ENCODE assay signal across 1 cellular context in the genomic region with DNA sequence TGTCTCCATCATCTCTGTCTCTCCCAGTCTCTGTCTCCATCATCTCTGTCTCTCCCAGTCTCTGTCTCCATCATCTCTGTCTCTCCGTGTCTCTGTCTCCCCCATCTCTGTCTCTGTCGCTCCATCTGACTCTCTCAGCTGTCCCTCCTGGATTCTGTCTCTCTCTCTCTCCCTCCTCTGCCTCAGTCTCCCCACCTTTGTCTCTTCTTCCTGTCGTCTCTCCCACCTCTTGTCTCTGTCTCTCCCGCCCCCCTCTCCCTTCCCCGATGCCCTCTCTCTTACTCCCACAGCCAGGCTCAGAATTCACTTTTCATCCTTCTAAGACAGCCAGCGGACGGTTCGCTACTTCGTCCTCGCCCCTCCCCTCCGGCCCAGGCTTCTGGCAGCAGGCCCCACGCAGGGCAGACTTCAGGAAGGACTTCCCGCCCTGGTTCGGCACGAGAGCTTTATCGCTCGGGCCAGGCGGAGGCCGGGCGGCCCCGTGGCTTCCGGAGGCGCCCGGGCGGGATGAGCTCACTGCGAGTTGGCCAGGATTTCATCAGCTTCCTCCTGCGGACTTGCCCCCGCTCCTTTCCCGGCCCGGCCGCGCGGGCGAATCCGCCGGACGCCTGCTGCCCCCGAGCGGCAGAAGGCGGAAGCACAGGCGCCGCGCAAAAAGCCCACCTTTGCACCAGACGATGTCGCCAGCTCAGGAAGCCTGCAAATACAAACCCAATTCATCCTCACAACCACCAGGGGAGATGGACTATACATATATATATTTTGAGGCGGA.
A peak's percentile ranks its signal among the peaks of the same experiment; 100 is the strongest.
TF ChIP-seq lines count a peak whose summit lies in the region.

No MANE protein-coding gene starts in this region.

TF ChIP-seq in HepG2, 621 proteins besides CTCF, POLR2A, EP300 and RAD21 (continued from another document and continues in another):
- TF ChIP-seq, protein P1, sequence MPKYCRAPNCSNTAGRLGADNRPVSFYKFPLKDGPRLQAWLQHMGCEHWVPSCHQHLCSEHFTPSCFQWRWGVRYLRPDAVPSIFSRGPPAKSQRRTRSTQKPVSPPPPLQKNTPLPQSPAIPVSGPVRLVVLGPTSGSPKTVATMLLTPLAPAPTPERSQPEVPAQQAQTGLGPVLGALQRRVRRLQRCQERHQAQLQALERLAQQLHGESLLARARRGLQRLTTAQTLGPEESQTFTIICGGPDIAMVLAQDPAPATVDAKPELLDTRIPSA (CRISPR knock-in tag; IDR thresholded peaks at IDR 0.05; ENCODE audit: borderline replicate concordance), result no peak
- peak; percentile 79; the same call in 1 of the 2 replicates for TF ChIP-seq ZNF329 (CRISPR knock-in tag; IDR thresholded peaks at IDR 0.05; ENCODE audit: low read depth)
- TF ChIP-seq ZNF75D (CRISPR knock-in tag; IDR thresholded peaks at IDR 0.05; ENCODE audit: borderline replicate concordance), result no peak
- no peak for TF ChIP-seq RARG (CRISPR knock-in tag; IDR thresholded peaks at IDR 0.05; ENCODE audit: low read depth)
- TF ChIP-seq, protein P2, sequence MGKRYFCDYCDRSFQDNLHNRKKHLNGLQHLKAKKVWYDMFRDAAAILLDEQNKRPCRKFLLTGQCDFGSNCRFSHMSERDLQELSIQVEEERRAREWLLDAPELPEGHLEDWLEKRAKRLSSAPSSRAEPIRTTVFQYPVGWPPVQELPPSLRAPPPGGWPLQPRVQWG (CRISPR knock-in tag; IDR thresholded peaks at IDR 0.05; ENCODE audit: borderline replicate concordance, low read depth), result no peak
- no peak for TF ChIP-seq ATRX (CRISPR knock-in tag; IDR thresholded peaks at IDR 0.05; ENCODE audit: borderline replicate concordance)
- no peak for TF ChIP-seq ZNF446 (CRISPR knock-in tag; IDR thresholded peaks at IDR 0.05)
- no peak for TF ChIP-seq BORCS8-MEF2B (CRISPR knock-in tag; IDR thresholded peaks at IDR 0.05)
- no peak for TF ChIP-seq ZNF737 (CRISPR knock-in tag; IDR thresholded peaks at IDR 0.05; ENCODE audit: borderline replicate concordance)
- TF ChIP-seq, protein P3, sequence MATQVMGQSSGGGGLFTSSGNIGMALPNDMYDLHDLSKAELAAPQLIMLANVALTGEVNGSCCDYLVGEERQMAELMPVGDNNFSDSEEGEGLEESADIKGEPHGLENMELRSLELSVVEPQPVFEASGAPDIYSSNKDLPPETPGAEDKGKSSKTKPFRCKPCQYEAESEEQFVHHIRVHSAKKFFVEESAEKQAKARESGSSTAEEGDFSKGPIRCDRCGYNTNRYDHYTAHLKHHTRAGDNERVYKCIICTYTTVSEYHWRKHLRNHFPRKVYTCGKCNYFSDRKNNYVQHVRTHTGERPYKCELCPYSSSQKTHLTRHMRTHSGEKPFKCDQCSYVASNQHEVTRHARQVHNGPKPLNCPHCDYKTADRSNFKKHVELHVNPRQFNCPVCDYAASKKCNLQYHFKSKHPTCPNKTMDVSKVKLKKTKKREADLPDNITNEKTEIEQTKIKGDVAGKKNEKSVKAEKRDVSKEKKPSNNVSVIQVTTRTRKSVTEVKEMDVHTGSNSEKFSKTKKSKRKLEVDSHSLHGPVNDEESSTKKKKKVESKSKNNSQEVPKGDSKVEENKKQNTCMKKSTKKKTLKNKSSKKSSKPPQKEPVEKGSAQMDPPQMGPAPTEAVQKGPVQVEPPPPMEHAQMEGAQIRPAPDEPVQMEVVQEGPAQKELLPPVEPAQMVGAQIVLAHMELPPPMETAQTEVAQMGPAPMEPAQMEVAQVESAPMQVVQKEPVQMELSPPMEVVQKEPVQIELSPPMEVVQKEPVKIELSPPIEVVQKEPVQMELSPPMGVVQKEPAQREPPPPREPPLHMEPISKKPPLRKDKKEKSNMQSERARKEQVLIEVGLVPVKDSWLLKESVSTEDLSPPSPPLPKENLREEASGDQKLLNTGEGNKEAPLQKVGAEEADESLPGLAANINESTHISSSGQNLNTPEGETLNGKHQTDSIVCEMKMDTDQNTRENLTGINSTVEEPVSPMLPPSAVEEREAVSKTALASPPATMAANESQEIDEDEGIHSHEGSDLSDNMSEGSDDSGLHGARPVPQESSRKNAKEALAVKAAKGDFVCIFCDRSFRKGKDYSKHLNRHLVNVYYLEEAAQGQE (IDR thresholded peaks at IDR 0.05; ENCODE audit: borderline replicate concordance in 1 of 2, low read depth in 1 of 2, low read length in 2 of 2), result no peak
- peak; percentile 82; the same call in 1 of the 3 replicates for TF ChIP-seq MXI1 (IDR thresholded peaks at IDR 0.05; ENCODE audit: borderline replicate concordance, low read depth, low read length)
- no peak for TF ChIP-seq NBN (conservative IDR thresholded peaks at IDR 0.05)
- no peak for TF ChIP-seq IRX3 (CRISPR knock-in tag; IDR thresholded peaks at IDR 0.05; ENCODE audit: borderline replicate concordance, low read depth)
- peak; percentile 96; the same call in 1 of the 2 replicates for TF ChIP-seq ZNF275 (CRISPR knock-in tag; IDR thresholded peaks at IDR 0.05; ENCODE audit: borderline replicate concordance)
- TF ChIP-seq ZNF547 (CRISPR knock-in tag; IDR thresholded peaks at IDR 0.05), result no peak
- TF ChIP-seq ZKSCAN1 (IDR thresholded peaks at IDR 0.05; ENCODE audit: low read length), result no peak
- TF ChIP-seq YEATS4 (CRISPR knock-in tag; IDR thresholded peaks at IDR 0.05; ENCODE audit: borderline replicate concordance), result peak; percentile 91
- no peak for TF ChIP-seq SIX1 (CRISPR knock-in tag; IDR thresholded peaks at IDR 0.05; ENCODE audit: borderline replicate concordance)
- peak; percentile 42; the same call in 1 of the 2 replicates for TF ChIP-seq ZNF652 (CRISPR knock-in tag; IDR thresholded peaks at IDR 0.05; ENCODE audit: borderline replicate concordance, low read depth)
- peak; percentile 35; the same call in 1 of the 2 replicates for TF ChIP-seq ZNF33A (CRISPR knock-in tag; IDR thresholded peaks at IDR 0.05; ENCODE audit: borderline replicate concordance)
- no peak for TF ChIP-seq ZNF879 (CRISPR knock-in tag; IDR thresholded peaks at IDR 0.05)
- TF ChIP-seq, protein P4, sequence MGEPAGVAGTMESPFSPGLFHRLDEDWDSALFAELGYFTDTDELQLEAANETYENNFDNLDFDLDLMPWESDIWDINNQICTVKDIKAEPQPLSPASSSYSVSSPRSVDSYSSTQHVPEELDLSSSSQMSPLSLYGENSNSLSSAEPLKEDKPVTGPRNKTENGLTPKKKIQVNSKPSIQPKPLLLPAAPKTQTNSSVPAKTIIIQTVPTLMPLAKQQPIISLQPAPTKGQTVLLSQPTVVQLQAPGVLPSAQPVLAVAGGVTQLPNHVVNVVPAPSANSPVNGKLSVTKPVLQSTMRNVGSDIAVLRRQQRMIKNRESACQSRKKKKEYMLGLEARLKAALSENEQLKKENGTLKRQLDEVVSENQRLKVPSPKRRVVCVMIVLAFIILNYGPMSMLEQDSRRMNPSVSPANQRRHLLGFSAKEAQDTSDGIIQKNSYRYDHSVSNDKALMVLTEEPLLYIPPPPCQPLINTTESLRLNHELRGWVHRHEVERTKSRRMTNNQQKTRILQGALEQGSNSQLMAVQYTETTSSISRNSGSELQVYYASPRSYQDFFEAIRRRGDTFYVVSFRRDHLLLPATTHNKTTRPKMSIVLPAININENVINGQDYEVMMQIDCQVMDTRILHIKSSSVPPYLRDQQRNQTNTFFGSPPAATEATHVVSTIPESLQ (CRISPR knock-in tag; conservative IDR thresholded peaks at IDR 0.05), result no peak
- TF ChIP-seq ZNF576 (CRISPR knock-in tag; IDR thresholded peaks at IDR 0.05), result peak; percentile 97
- TF ChIP-seq PBX2 (CRISPR knock-in tag; IDR thresholded peaks at IDR 0.05), result no peak
- TF ChIP-seq ZNF891 (CRISPR knock-in tag; IDR thresholded peaks at IDR 0.05), result peak; percentile 77; the same call in 1 of the 2 replicates
- peak; percentile 45; the same call in 1 of the 2 replicates for TF ChIP-seq SOX5 (CRISPR knock-in tag; IDR thresholded peaks at IDR 0.05; ENCODE audit: borderline replicate concordance)
- TF ChIP-seq, protein P5, sequence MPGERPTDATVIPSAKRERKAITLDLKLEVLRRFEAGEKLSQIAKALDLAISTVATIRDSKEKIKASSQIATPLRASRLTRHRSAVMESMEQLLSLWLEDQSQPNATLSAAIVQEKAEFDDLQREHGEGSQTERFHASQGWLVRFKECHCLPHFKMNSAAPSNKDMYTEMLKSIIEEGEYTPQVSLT (CRISPR knock-in tag; IDR thresholded peaks at IDR 0.05; ENCODE audit: borderline replicate concordance, low read depth), result 0 out of 2 replicates have a peak, but pooled peaks have one; percentile 61
- peak; percentile 82; the same call in 1 of the 2 replicates for TF ChIP-seq ZNF124 (CRISPR knock-in tag; IDR thresholded peaks at IDR 0.05)
- TF ChIP-seq ZFP36 (IDR thresholded peaks at IDR 0.05; ENCODE audit: borderline replicate concordance, low read depth, low read length, partially characterized antibody), result no peak
- TF ChIP-seq ZNF205 (CRISPR knock-in tag; IDR thresholded peaks at IDR 0.05), result peak; percentile 91
- peak; percentile 76 for TF ChIP-seq RBFOX2 (IDR thresholded peaks at IDR 0.05; ENCODE audit: low read depth, low read length)
- 0 out of 2 replicates have a peak, but pooled peaks have one; percentile 59 for TF ChIP-seq CSRNP1 (CRISPR knock-in tag; IDR thresholded peaks at IDR 0.05)
- TF ChIP-seq ZBTB1 (CRISPR knock-in tag; IDR thresholded peaks at IDR 0.05; ENCODE audit: borderline replicate concordance), result no peak
- TF ChIP-seq FOXP1 (IDR thresholded peaks at IDR 0.05), result no peak
- TF ChIP-seq FOXP1 (CRISPR knock-in tag; IDR thresholded peaks at IDR 0.05), result no peak
- no peak for TF ChIP-seq GZF1 (CRISPR knock-in tag; IDR thresholded peaks at IDR 0.05)
- TF ChIP-seq ZNF296 (CRISPR knock-in tag; conservative IDR thresholded peaks at IDR 0.05), result no peak
- TF ChIP-seq, protein P6, sequence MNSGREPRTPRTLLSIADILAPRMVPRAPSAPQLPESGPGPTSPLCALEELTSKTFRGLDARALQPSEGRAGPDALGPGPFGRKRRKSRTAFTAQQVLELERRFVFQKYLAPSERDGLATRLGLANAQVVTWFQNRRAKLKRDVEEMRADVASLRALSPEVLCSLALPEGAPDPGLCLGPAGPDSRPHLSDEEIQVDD (CRISPR knock-in tag; IDR thresholded peaks at IDR 0.05; ENCODE audit: borderline replicate concordance), result no peak
- peak; percentile 75; the same call in 1 of the 2 replicates for TF ChIP-seq MED13 (CRISPR knock-in tag; IDR thresholded peaks at IDR 0.05)
- peak; percentile 91; the same call in 1 of the 2 replicates for TF ChIP-seq ZFP90 (CRISPR knock-in tag; IDR thresholded peaks at IDR 0.05; ENCODE audit: borderline replicate concordance)
- TF ChIP-seq KLF9 (CRISPR knock-in tag; IDR thresholded peaks at IDR 0.05; ENCODE audit: low read depth), result no peak
- no peak; the same call in 1 of the 2 replicates for TF ChIP-seq ZNF703 (CRISPR knock-in tag; IDR thresholded peaks at IDR 0.05; ENCODE audit: borderline replicate concordance)
- TF ChIP-seq, protein P7, sequence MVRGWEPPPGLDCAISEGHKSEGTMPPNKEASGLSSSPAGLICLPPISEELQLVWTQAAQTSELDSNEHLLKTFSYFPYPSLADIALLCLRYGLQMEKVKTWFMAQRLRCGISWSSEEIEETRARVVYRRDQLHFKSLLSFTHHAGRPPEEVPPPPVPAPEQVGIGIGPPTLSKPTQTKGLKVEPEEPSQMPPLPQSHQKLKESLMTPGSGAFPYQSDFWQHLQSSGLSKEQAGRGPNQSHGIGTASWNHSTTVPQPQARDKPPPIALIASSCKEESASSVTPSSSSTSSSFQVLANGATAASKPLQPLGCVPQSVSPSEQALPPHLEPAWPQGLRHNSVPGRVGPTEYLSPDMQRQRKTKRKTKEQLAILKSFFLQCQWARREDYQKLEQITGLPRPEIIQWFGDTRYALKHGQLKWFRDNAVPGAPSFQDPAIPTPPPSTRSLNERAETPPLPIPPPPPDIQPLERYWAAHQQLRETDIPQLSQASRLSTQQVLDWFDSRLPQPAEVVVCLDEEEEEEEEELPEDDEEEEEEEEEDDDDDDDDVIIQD (CRISPR knock-in tag; IDR thresholded peaks at IDR 0.05; ENCODE audit: low read depth), result 0 out of 2 replicates have a peak, but pooled peaks have one; percentile 31
- TF ChIP-seq HNF4G (IDR thresholded peaks at IDR 0.05; ENCODE audit: borderline replicate concordance, low read depth, low read length), result peak; percentile 63; the same call in 1 of the 2 replicates
- TF ChIP-seq HNF4G (CRISPR knock-in tag; IDR thresholded peaks at IDR 0.05; ENCODE audit: borderline replicate concordance, low read depth), result no peak
- TF ChIP-seq IRF2 (CRISPR knock-in tag; IDR thresholded peaks at IDR 0.05), result peak; percentile 89
- TF ChIP-seq TARDBP (CRISPR knock-in tag; IDR thresholded peaks at IDR 0.05), result peak; percentile 60
